8 cellular contexts compared by ENCODE assay signal in genomic region chr6:52595796-52596130, GRCh38. TPM values are rescaled to one million over a fixed set of nuclear protein-coding genes. Genes with fewer than 3 reads are reported as not detected.
DNase-seq lines count a peak whose midpoint lies in the region; ATAC-seq and TF ChIP-seq lines count a peak whose summit lies in the region.

No MANE protein-coding gene starts in this region.

- no peaks in the 10 kb centered on the region for H3K27me3 ChIP-seq in WERI-Rb-1 (ENCODE audit: insufficient read depth, low read depth, severe bottlenecking)

- intact Hi-C loops in activated CD4-positive, alpha-beta T cell treated with anti-CD3 and anti-CD28 coated beads, Interleukin-2, amount 10 ng/mL, durations not matched to agents 24 days and 14 days (cut with micrococcal nuclease), result no loop called here

- H3K4me1 Mint-ChIP-seq in activated CD4-positive, alpha-beta T cell treated with anti-CD3 and anti-CD28 coated beads, Interleukin-2, amount 10 ng/mL, durations not matched to agents 24 days and 14 days, result peaks cover 11% of the 10 kb centered on the region

- H3K36me3 ChIP-seq in WERI-Rb-1, result no peaks in the 10 kb centered on the region

- TF ChIP-seq CTCF in WERI-Rb-1 (IDR thresholded peaks at IDR 0.05; ENCODE audit: low read depth, low read length), result peak; percentile 16; the same call in 1 of the 2 replicates

- no peak overlapping the region for H3K27ac Mint-ChIP-seq in activated CD4-positive, alpha-beta T cell treated with anti-CD3 and anti-CD28 coated beads, Interleukin-2, amount 10 ng/mL, durations not matched to agents 24 days and 14 days

- ATAC-seq in GM18907 (IDR thresholded peaks at IDR 0.05; ENCODE audit: unreplicated experiment), result peak; percentile 76
- ATAC-seq in HG02884 (IDR thresholded peaks at IDR 0.05; ENCODE audit: unreplicated experiment), result peak; percentile 42

- no peak overlapping the region for H3K4me3 Mint-ChIP-seq in activated CD4-positive, alpha-beta T cell treated with anti-CD3 and anti-CD28 coated beads, Interleukin-2, amount 10 ng/mL, durations not matched to agents 24 days and 14 days

- DNase-seq in WERI-Rb-1 (peak; percentile 83), renal cortical epithelial cell (ENCODE audit: low read depth) (peak; percentile 81), NCI-H2029 (lab: John Stamatoyannopoulos, UW) (no peak), activated gamma-delta T cell (lab: John Stamatoyannopoulos, UW) (no peak), SIG-M5 (lab: John Stamatoyannopoulos, UW) (no peak)
- no peak for DNase-seq in activated CD4-positive, alpha-beta T cell treated with anti-CD3 and anti-CD28 coated beads, Interleukin-2, amount 10 ng/mL, durations not matched to agents 24 days and 14 days

- H3K9me3 ChIP-seq in WERI-Rb-1 (ENCODE audit: severe bottlenecking), result no peaks in the 10 kb centered on the region

- H3K9me3 Mint-ChIP-seq in activated CD4-positive, alpha-beta T cell treated with anti-CD3 and anti-CD28 coated beads, Interleukin-2, amount 10 ng/mL, durations not matched to agents 24 days and 14 days, result no peaks in the 10 kb centered on the region

- peak overlapping the region; percentile 22 for H3K4me3 ChIP-seq in WERI-Rb-1 (ENCODE audit: low read depth, low read length)

- H3K36me3 Mint-ChIP-seq in activated CD4-positive, alpha-beta T cell treated with anti-CD3 and anti-CD28 coated beads, Interleukin-2, amount 10 ng/mL, durations not matched to agents 24 days and 14 days (ENCODE audit: low read depth), result no peaks in the 10 kb centered on the region

- H3K27me3 Mint-ChIP-seq in activated CD4-positive, alpha-beta T cell treated with anti-CD3 and anti-CD28 coated beads, Interleukin-2, amount 10 ng/mL, durations not matched to agents 24 days and 14 days, result peaks cover 2% of the 10 kb centered on the region

- H3K27ac ChIP-seq in WERI-Rb-1, result peak overlapping the region; percentile 90

RNA-seq across cellular contexts. Expression of gene TRAM2, which starts 18.9 kb away (rescaled TPM):
- total RNA-seq in renal cortical epithelial cell, result 11.5 and 47.0 TPM in 2 replicates
- total RNA-seq in activated CD4-positive, alpha-beta T cell treated with anti-CD3 and anti-CD28 coated beads, Interleukin-2, amount 10 ng/mL, durations not matched to agents 24 days and 14 days, result 2.6 TPM in 2 replicates

Comparison
In these comparisons a context has a peak if more than half of its experiments do, and no peak if none do; other contexts are left out.
1. DNase-seq: peak in WERI-Rb-1 (single experiment) and renal cortical epithelial cell (single experiment); none in activated CD4-positive, alpha-beta T cell treated with anti-CD3 and anti-CD28 coated beads, Interleukin-2, amount 10 ng/mL, durations not matched to agents 24 days and 14 days (single experiment), NCI-H2029 (single experiment), activated gamma-delta T cell (single experiment) and SIG-M5 (single experiment).